12 cellular contexts compared by ENCODE assay signal in the genomic region with DNA sequence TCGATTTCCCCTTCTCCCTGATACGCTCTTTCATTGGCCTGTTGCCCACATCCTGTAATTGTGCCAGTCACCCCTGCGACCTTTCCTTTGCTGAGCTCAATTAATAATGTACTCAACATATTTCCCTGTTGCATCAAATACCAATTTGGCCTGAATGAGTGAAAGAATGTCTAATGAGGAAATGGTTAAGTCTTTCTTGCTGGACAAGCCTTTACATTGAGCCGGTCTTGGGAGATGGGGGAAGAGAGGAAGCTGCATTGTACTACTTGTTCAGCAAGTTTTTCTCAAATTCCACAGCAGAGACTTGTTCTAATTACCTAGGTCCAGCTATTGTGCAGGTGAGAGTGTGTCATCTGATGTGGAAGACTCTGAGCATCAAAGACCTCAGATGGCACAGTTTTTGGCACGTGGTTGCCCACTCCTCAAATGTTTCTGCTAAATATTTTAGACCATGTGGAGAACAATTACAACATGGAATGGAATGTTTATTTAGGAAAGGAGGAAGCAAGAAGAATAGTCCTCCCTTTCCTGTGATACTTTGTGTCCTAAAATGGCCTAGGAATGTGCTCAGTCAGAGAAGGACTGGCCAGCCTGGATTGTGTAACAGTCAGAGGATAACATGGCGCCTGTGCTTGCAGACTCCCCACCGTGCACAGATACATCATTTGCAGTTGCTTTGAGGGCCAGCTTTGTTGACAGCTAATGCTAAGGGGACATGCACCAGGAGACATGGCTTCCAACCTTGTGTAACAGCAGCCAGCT.
DNase-seq lines count a peak whose midpoint lies in the region; ATAC-seq and TF ChIP-seq lines count a peak whose summit lies in the region.
"Had no signal": no experiment of that assay in that cellular context is flagged by ENCODE, and none has a peak within 500 bp of the region (broad histone marks: within the 10 kb centered on the region; RNA-seq: fewer than 3 reads in every experiment).

No MANE protein-coding gene starts in this region.

- H3K36me3 ChIP-seq in RWPE2 (ENCODE audit: low read depth) (no peaks in the 10 kb centered on the region), psoas muscle (ENCODE audit: insufficient read depth in 1 of 2, low read depth in 1 of 2) (no peaks in the 10 kb centered on the region)
- H3K36me3 ChIP-seq in effector memory CD4-positive, alpha-beta T cell (ENCODE audit: control insufficient read depth, insufficient read depth, low read length): no peaks in the 10 kb centered on the region

- peak overlapping the region; percentile 29 for H3K27ac Mint-ChIP-seq in glutamatergic neuron (ENCODE audit: unreplicated experiment)

- DNase-seq in ELF-1 (ENCODE audit: low read depth, low spot score) (peak; percentile 62), RWPE2 (ENCODE audit: low spot score) (peak; percentile 62), glutamatergic neuron (no peak), psoas muscle (peak; percentile 66 to 83), retina (no peak)
- DNase-seq in effector memory CD4-positive, alpha-beta T cell: no peak
- no peak for DNase-seq in stimulated activated CD4-positive, alpha-beta T cell treated with anti-CD3 and anti-CD28 coated beads, Interleukin-4, amount 100 ng/mL, for 4 hours
- DNase-seq: amniotic stem cell, COR-L47, hippocampal formation, occipital lobe had no signal

- H3K4me1 Mint-ChIP-seq in glutamatergic neuron (ENCODE audit: low read depth, unreplicated experiment): peaks cover 63% of the 10 kb centered on the region

- peak; percentile 73 for ATAC-seq in RWPE2 (ENCODE audit: low read depth)
- peak; percentile 42 to 84 (median 82) for ATAC-seq in psoas muscle
- ATAC-seq in GM21360 (IDR thresholded peaks at IDR 0.05; ENCODE audit: unreplicated experiment): no peak

- intact Hi-C loops in psoas muscle (cut with DNase I): no loop called here

- no peak for TF ChIP-seq CTCF in RWPE2 (IDR thresholded peaks at IDR 0.05; ENCODE audit: poor library complexity, severe bottlenecking)
- no peak for TF ChIP-seq CTCF in glutamatergic neuron (IDR thresholded peaks at IDR 0.05; ENCODE audit: partially characterized antibody, unreplicated experiment)
- TF ChIP-seq CTCF in psoas muscle (IDR thresholded peaks at IDR 0.05): no peak

- H3K4me3 ChIP-seq in RWPE2 (ENCODE audit: severe bottlenecking): no peak overlapping the region
- H3K4me3 ChIP-seq in psoas muscle: no peak overlapping the region
- H3K4me3 ChIP-seq in effector memory CD4-positive, alpha-beta T cell (ENCODE audit: insufficient read depth, low read depth, low read length, poor library complexity, severe bottlenecking): no peak overlapping the region

- peak overlapping the region; percentile 99 for H3K27ac ChIP-seq in RWPE2 (ENCODE audit: poor library complexity, severe bottlenecking)
- no peak overlapping the region for H3K27ac ChIP-seq in psoas muscle
- H3K27ac ChIP-seq in effector memory CD4-positive, alpha-beta T cell (ENCODE audit: insufficient read depth, low read length, poor library complexity, severe bottlenecking): no peak overlapping the region

- 39 to 42% (median 39%) methylated on average over 7 of the region's 7 CpGs for WGBS in psoas muscle, 3 donors

- H3K4me1 ChIP-seq in RWPE2 (ENCODE audit: insufficient read depth, poor library complexity, severe bottlenecking) (peaks cover 56% of the 10 kb centered on the region), psoas muscle (peaks cover 5% of the 10 kb centered on the region)
- H3K4me1 ChIP-seq in effector memory CD4-positive, alpha-beta T cell (ENCODE audit: control insufficient read depth, insufficient read depth, low read length, poor library complexity, severe bottlenecking): no peaks in the 10 kb centered on the region

- H3K9me3 ChIP-seq in RWPE2 (ENCODE audit: severe bottlenecking) (no peaks in the 10 kb centered on the region), psoas muscle (no peaks in the 10 kb centered on the region)
- no peaks in the 10 kb centered on the region for H3K9me3 ChIP-seq in effector memory CD4-positive, alpha-beta T cell (ENCODE audit: control insufficient read depth, low read length)

- H3K9me3 Mint-ChIP-seq in glutamatergic neuron (ENCODE audit: unreplicated experiment): peaks cover 7% of the 10 kb centered on the region

- no peaks in the 10 kb centered on the region for H3K36me3 Mint-ChIP-seq in glutamatergic neuron (ENCODE audit: unreplicated experiment)

- H3K4me3 Mint-ChIP-seq in glutamatergic neuron (ENCODE audit: unreplicated experiment): peak overlapping the region; percentile 53

- peaks cover 8% of the 10 kb centered on the region for H3K27me3 Mint-ChIP-seq in glutamatergic neuron (ENCODE audit: unreplicated experiment)

- H3K27me3 ChIP-seq in RWPE2 (ENCODE audit: insufficient read depth, poor library complexity, severe bottlenecking) (no peaks in the 10 kb centered on the region), psoas muscle (ENCODE audit: insufficient read depth in 3 of 3, low read length in 2 of 3) (no peaks in the 10 kb centered on the region)
- H3K27me3 ChIP-seq in effector memory CD4-positive, alpha-beta T cell (replicated peaks; ENCODE audit: control insufficient read depth, insufficient read depth, low read length, poor library complexity, severe bottlenecking): no peaks in the 10 kb centered on the region

Comparison
In these comparisons a context has a peak if more than half of its experiments do, and no peak if none do; other contexts are left out.
1. DNase-seq: peak in ELF-1 (single experiment), RWPE2 (single experiment) and psoas muscle (2 of 2); none in glutamatergic neuron (single experiment), effector memory CD4-positive, alpha-beta T cell (0 of 3), stimulated activated CD4-positive, alpha-beta T cell treated with anti-CD3 and anti-CD28 coated beads, Interleukin-4, amount 100 ng/mL, for 4 hours (0 of 2) and retina (single experiment).